In genomic region chr9:95089916-95090791, GRCh38 we compare ENCODE assay signal across 1 cellular context.
TF ChIP-seq lines count a peak whose summit lies in the region.

No MANE protein-coding gene starts in this region.

TF ChIP-seq in IMR-90, 13 proteins besides CTCF, POLR2A, EP300 and RAD21 (continued from another document):
- no peak for TF ChIP-seq ELK1 (IDR thresholded peaks at IDR 0.05; ENCODE audit: borderline replicate concordance, low read depth, low read length)
- no peak for TF ChIP-seq BHLHE40 (IDR thresholded peaks at IDR 0.05; ENCODE audit: low read depth, low read length)
